Comparison of ENCODE assay signal across 10 cellular contexts in genomic region chr5:45695680-45696093, GRCh38. TPM values are rescaled to one million over a fixed set of nuclear protein-coding genes. Genes with fewer than 3 reads are reported as not detected.
DNase-seq lines count a peak whose midpoint lies in the region; ATAC-seq and TF ChIP-seq lines count a peak whose summit lies in the region.
"Had no signal": no experiment of that assay in that cellular context is flagged by ENCODE, and none has a peak within 500 bp of the region (broad histone marks: within the 10 kb centered on the region; RNA-seq: fewer than 3 reads in every experiment).

No MANE protein-coding gene starts in this region.

- peak overlapping the region; percentile 96 for H3K4me2 ChIP-seq in trophoblast cell (ENCODE audit: low read length)

- H3K36me3 ChIP-seq in HUES6 (ENCODE audit: control insufficient read depth, insufficient read depth, low read length): no peaks in the 10 kb centered on the region
- no peaks in the 10 kb centered on the region for H3K36me3 ChIP-seq in left ventricle myocardium inferior
- H3K36me3 ChIP-seq in trophoblast cell (ENCODE audit: control insufficient read depth in 1 of 2, insufficient read depth in 2 of 2, low read length in 2 of 2): no peaks in the 10 kb centered on the region

- no peaks in the 10 kb centered on the region for H3K79me2 ChIP-seq in trophoblast cell (ENCODE audit: control insufficient read depth, insufficient read depth, low read length, poor library complexity)

- no peak overlapping the region for H2AK5ac ChIP-seq in trophoblast cell (ENCODE audit: low read length)

- ATAC-seq in GM21390 (IDR thresholded peaks at IDR 0.05; ENCODE audit: unreplicated experiment) (no peak), HG03521 (IDR thresholded peaks at IDR 0.05; ENCODE audit: unreplicated experiment) (no peak)

- DNase-seq in GM03348 (ENCODE audit: low spot score): peak; percentile 1
- no peak for DNase-seq in left ventricle myocardium inferior
- no peak for DNase-seq in trophoblast cell
- DNase-seq in activated naive CD4-positive, alpha-beta T cell treated with anti-CD3 and anti-CD28 coated beads, Interleukin-2, amount 50 U/mL, for 16 hours: no peak
- DNase-seq in NK-92 treated with Interleukin-12 subunit alpha and Interleukin-12 subunit beta, amount 100 ng/mL, for 24 hours (lab: John Stamatoyannopoulos, UW): no peak
- DNase-seq: NCI-H1105 treated with DMSO at 0.1 percent for 48 hours had no signal

- H3K23ac ChIP-seq in trophoblast cell (ENCODE audit: low read length): no peak overlapping the region

- no peak overlapping the region for H3K9ac ChIP-seq in HUES6 (ENCODE audit: low read length)
- no peak overlapping the region for H3K9ac ChIP-seq in trophoblast cell (ENCODE audit: low read length)

- H3K79me1 ChIP-seq in trophoblast cell (ENCODE audit: low read length): no peaks in the 10 kb centered on the region

- intact Hi-C loops in left ventricle myocardium inferior (cut with micrococcal nuclease): no loop called here

- H3K27me3 ChIP-seq in HUES6 (ENCODE audit: control insufficient read depth, insufficient read depth, low read length) (peaks cover 36% of the 10 kb centered on the region), left ventricle myocardium inferior (ENCODE audit: low read depth) (peaks cover 89% of the 10 kb centered on the region), trophoblast cell (ENCODE audit: insufficient read depth, low read length) (peaks cover 10% of the 10 kb centered on the region)

- H3K4me1 ChIP-seq in HUES6 (ENCODE audit: control insufficient read depth, insufficient read depth, low read length) (no peaks in the 10 kb centered on the region), left ventricle myocardium inferior (peaks cover 12% of the 10 kb centered on the region), trophoblast cell (ENCODE audit: control insufficient read depth in 1 of 2, insufficient read depth in 2 of 2, low read length in 2 of 2) (peaks cover 2% of the 10 kb centered on the region in 2 experiments)

- H3K4ac ChIP-seq in trophoblast cell (ENCODE audit: low read depth, low read length): no peak overlapping the region

- H3K27ac ChIP-seq in HUES6 (ENCODE audit: low read depth, low read length): no peak overlapping the region
- no peak overlapping the region for H3K27ac ChIP-seq in left ventricle myocardium inferior (replicated peaks)
- no peak overlapping the region for H3K27ac ChIP-seq in trophoblast cell (ENCODE audit: low read depth, low read length)

- H4K91ac ChIP-seq in trophoblast cell (ENCODE audit: low read depth, low read length): no peak overlapping the region

- H2BK5ac ChIP-seq in trophoblast cell (ENCODE audit: low read depth, low read length, poor library complexity): no peak overlapping the region

- no peaks in the 10 kb centered on the region for H3K9me3 ChIP-seq in HUES6 (ENCODE audit: control insufficient read depth, insufficient read depth, low read depth, low read length)
- no peaks in the 10 kb centered on the region for H3K9me3 ChIP-seq in left ventricle myocardium inferior (replicated peaks)
- H3K9me3 ChIP-seq in trophoblast cell (ENCODE audit: insufficient read depth, low read depth, low read length): no peaks in the 10 kb centered on the region

- H4K12ac ChIP-seq in trophoblast cell (ENCODE audit: low read depth, low read length): no peak overlapping the region

- H2AFZ ChIP-seq in trophoblast cell (ENCODE audit: insufficient read depth, low read length, poor library complexity): peak overlapping the region; percentile 48

- no peak for TF ChIP-seq CTCF in left ventricle myocardium inferior (IDR thresholded peaks at IDR 0.05; ENCODE audit: borderline replicate concordance)

- no peak overlapping the region for H2BK120ac ChIP-seq in trophoblast cell (ENCODE audit: insufficient read depth, low read length, poor library complexity)

- no CpG with 5 or more reads among the region's 48 CpGs for WGBS in trophoblast cell (ENCODE audit: extremely low coverage, insufficient coverage, insufficient read length)

- H3K14ac ChIP-seq in trophoblast cell (ENCODE audit: low read length): no peak overlapping the region

- H2BK12ac ChIP-seq in trophoblast cell (ENCODE audit: low read length): no peak overlapping the region

- H4K8ac ChIP-seq in trophoblast cell (ENCODE audit: low read depth, low read length): no peak overlapping the region

- no peak overlapping the region for H3K18ac ChIP-seq in trophoblast cell (ENCODE audit: low read length)

- H3K4me3 ChIP-seq in HUES6 (ENCODE audit: low read depth, low read length) (peak overlapping the region; percentile 61), left ventricle myocardium inferior (peak overlapping the region; percentile 58), trophoblast cell (ENCODE audit: low read depth, low read length) (peak overlapping the region; percentile 43)

RNA-seq across cellular contexts. Expression of gene HCN1, which starts 0.5 kb away (rescaled TPM):
- 0.14 TPM for total RNA-seq in left ventricle myocardium inferior
- 0.04 and 0.07 TPM in 2 replicates for polyA plus RNA-seq in trophoblast cell (2013)
- total RNA-seq: bronchial epithelial cell had no signal
